Comparison of ENCODE assay signal across 1 cellular context in the genomic region with DNA sequence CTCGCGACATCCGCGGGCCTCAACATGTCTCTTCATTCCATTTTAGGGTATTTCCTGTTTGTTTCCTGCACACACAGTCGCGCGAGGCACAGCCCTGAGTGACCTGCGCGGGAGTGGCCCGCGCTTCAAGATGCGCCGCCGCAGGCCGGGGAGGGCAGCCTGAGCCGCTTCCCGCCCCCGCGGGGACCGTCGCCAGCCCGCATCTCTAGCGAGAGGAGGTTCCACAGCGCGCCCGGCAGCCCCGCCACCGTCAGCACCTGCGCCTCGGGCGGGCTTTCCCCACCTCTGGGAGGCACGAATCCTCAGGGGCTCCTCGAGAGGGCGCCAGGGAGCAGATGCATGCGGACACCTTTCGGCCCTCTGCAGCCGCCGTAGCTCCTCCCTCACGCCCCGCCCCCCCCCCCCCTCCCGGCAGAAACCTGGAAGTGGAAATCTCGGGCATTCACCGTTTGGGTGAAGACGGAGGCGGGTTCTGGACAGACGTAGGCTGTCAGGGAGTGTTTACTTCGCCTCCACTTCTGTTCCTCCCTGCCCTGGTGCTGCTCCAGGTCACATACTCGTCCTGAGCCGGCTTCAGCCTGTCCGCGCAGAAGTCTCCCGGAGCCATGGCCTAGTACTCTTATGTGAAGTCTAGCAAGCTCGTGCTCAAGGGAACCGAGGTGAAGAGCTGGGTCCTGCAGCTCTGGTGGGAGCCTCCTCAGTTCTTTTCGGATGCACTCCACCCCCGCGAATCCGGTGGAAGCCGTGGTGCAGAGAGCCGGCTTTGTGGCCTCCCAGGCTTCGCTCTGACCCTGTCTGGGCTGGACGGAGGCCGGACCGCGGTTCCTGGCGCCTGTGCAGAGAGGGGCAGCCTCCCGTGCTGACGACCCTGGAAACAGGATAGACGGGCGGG.
TF ChIP-seq lines count a peak whose summit lies in the region.

No MANE protein-coding gene starts in this region.

TF ChIP-seq in K562, 482 proteins besides CTCF, POLR2A, EP300 and RAD21 (continued from another document and continues in another):
- TF ChIP-seq VEZF1 (CRISPR knock-in tag; IDR thresholded peaks at IDR 0.05) (peak; percentile 88), FOXJ2 (tag; IDR thresholded peaks at IDR 0.05) (peak; percentile 50; the same call in 1 of the 2 replicates), ZNF75A (CRISPR knock-in tag; IDR thresholded peaks at IDR 0.05) (no peak), ZNF212 (CRISPR knock-in tag; IDR thresholded peaks at IDR 0.05) (no peak), KDM5B (IDR thresholded peaks at IDR 0.05; ENCODE audit: insufficient replicate concordance, low read depth, low read length) (peak; percentile 82), SUPT5H (IDR thresholded peaks at IDR 0.05) (peak; percentile 62; the same call in 1 of the 2 replicates), CTCFL (IDR thresholded peaks at IDR 0.05; ENCODE audit: borderline replicate concordance, insufficient read depth, low read depth, low read length, poor library complexity, severe bottlenecking) (peak; percentile 6), SAP30 (IDR thresholded peaks at IDR 0.05; ENCODE audit: borderline replicate concordance, insufficient read depth, low read depth, low read length, poor library complexity, severe bottlenecking) (no peak), NRF1 (conservative IDR thresholded peaks at IDR 0.05 in 1 of 2, IDR thresholded peaks at IDR 0.05 in 1 of 2) (peak; percentile 86 to 88), PML (IDR thresholded peaks at IDR 0.05; ENCODE audit: low read length) (peak; percentile 66; the same call in 1 of the 2 replicates), KLF16 (IDR thresholded peaks at IDR 0.05) (peak; percentile 75), NBN (IDR thresholded peaks at IDR 0.05; ENCODE audit: low read depth) (no peak), GTF2E2 (tag; IDR thresholded peaks at IDR 0.05) (no peak), NELFE (IDR thresholded peaks at IDR 0.05; ENCODE audit: insufficient read depth, insufficient read length) (no peak), SAFB2 (IDR thresholded peaks at IDR 0.05; ENCODE audit: borderline replicate concordance, low read depth, low read length, severe bottlenecking) (no peak), ZBTB40 (IDR thresholded peaks at IDR 0.05) (no peak), ZBTB40 (CRISPR knock-in tag; IDR thresholded peaks at IDR 0.05) (no peak), ZNF699 (CRISPR knock-in tag; IDR thresholded peaks at IDR 0.05; ENCODE audit: insufficient replicate concordance) (no peak), TBL1XR1 (IDR thresholded peaks at IDR 0.05; ENCODE audit: low read length in 2 of 2) (no peak), ZBTB11 (CRISPR knock-in tag; IDR thresholded peaks at IDR 0.05) (no peak), CEBPZ (IDR thresholded peaks at IDR 0.05; ENCODE audit: borderline replicate concordance, low read depth, low read length) (no peak)
- TF ChIP-seq, protein P1, sequence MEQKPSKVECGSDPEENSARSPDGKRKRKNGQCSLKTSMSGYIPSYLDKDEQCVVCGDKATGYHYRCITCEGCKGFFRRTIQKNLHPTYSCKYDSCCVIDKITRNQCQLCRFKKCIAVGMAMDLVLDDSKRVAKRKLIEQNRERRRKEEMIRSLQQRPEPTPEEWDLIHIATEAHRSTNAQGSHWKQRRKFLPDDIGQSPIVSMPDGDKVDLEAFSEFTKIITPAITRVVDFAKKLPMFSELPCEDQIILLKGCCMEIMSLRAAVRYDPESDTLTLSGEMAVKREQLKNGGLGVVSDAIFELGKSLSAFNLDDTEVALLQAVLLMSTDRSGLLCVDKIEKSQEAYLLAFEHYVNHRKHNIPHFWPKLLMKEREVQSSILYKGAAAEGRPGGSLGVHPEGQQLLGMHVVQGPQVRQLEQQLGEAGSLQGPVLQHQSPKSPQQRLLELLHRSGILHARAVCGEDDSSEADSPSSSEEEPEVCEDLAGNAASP (IDR thresholded peaks at IDR 0.05): no peak
- TF ChIP-seq, protein P2, sequence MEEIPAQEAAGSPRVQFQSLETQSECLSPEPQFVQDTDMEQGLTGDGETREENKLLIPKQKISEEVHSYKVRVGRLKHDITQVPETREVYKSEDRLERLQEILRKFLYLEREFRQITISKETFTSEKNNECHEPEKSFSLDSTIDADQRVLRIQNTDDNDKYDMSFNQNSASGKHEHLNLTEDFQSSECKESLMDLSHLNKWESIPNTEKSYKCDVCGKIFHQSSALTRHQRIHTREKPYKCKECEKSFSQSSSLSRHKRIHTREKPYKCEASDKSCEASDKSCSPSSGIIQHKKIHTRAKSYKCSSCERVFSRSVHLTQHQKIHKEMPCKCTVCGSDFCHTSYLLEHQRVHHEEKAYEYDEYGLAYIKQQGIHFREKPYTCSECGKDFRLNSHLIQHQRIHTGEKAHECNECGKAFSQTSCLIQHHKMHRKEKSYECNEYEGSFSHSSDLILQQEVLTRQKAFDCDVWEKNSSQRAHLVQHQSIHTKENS (CRISPR knock-in tag; IDR thresholded peaks at IDR 0.05): no peak
